ENCODE assay signal across 11 cellular contexts in genomic region chr1:984476-984814, GRCh38. TPM values are rescaled to one million over a fixed set of nuclear protein-coding genes. Genes with fewer than 3 reads are reported as not detected.
DNase-seq lines count a peak whose midpoint lies in the region; ATAC-seq and TF ChIP-seq lines count a peak whose summit lies in the region.
"Had no signal": no experiment of that assay in that cellular context is flagged by ENCODE, and none has a peak within 500 bp of the region (broad histone marks: within the 10 kb centered on the region; RNA-seq: fewer than 3 reads in every experiment).

No MANE protein-coding gene starts in this region.

- H3K27ac Mint-ChIP-seq in natural killer cell (no peak overlapping the region), WTC11 (no peak overlapping the region), memory B cell (no peak overlapping the region), type B pancreatic cell (no peak overlapping the region)
- H3K27ac Mint-ChIP-seq in natural killer cell treated with Interleukin-12 subunit alpha and Interleukin-12 subunit beta and Interleukin-15 and Interleukin-18, amount 100 ng/mL, for 72 hours: no peak overlapping the region
- H3K27ac Mint-ChIP-seq: activated naive CD8-positive, alpha-beta T cell had no signal

- ATAC-seq in natural killer cell: no peak
- no peak for ATAC-seq in natural killer cell treated with Interleukin-12 subunit alpha and Interleukin-12 subunit beta and Interleukin-15 and Interleukin-18, amount 100 ng/mL, for 72 hours
- no peak for ATAC-seq in WTC11
- peak; percentile 41 for ATAC-seq in memory B cell (ENCODE audit: low read depth)
- no peak for ATAC-seq in HG02973 (IDR thresholded peaks at IDR 0.05; ENCODE audit: unreplicated experiment)

- H3K4me1 Mint-ChIP-seq in natural killer cell (no peaks in the 10 kb centered on the region), WTC11 (no peaks in the 10 kb centered on the region), memory B cell (peaks cover 2% of the 10 kb centered on the region), type B pancreatic cell (ENCODE audit: unreplicated experiment) (no peaks in the 10 kb centered on the region)
- H3K4me1 Mint-ChIP-seq in natural killer cell treated with Interleukin-12 subunit alpha and Interleukin-12 subunit beta and Interleukin-15 and Interleukin-18, amount 100 ng/mL, for 72 hours (ENCODE audit: low read depth in 2 of 2): no peaks in the 10 kb centered on the region

- H3K4me3 Mint-ChIP-seq in natural killer cell (no peak overlapping the region), WTC11 (no peak overlapping the region), memory B cell (no peak overlapping the region), type B pancreatic cell (no peak overlapping the region)
- no peak overlapping the region for H3K4me3 Mint-ChIP-seq in natural killer cell treated with Interleukin-12 subunit alpha and Interleukin-12 subunit beta and Interleukin-15 and Interleukin-18, amount 100 ng/mL, for 72 hours
- H3K4me3 Mint-ChIP-seq: activated naive CD8-positive, alpha-beta T cell had no signal

- POLR2A ChIA-PET in WTC11 (lab: Charles Lee): interaction anchor here (1.2 kb wide), 1 partner anchor 56 kb away, joined by 5 read pairs; no protein-coding TSS in a partner anchor

- CTCF ChIA-PET in WTC11 (lab: Charles Lee): interaction anchor here (0.5 to 6.3 kb wide), 35 partner anchors 9 to 307 kb away, joined by 3 to 77 read pairs (median 4); partner anchors contain the start of genes HES4, ISG15, PLEKHN1 and RNF223

- no peak for DNase-seq in natural killer cell
- no peak for DNase-seq in natural killer cell treated with Interleukin-12 subunit alpha and Interleukin-12 subunit beta and Interleukin-15 and Interleukin-18, amount 100 ng/mL, for 72 hours (ENCODE audit: low spot score)
- DNase-seq in WTC11 (ENCODE audit: low spot score): no peak
- DNase-seq in memory B cell (ENCODE audit: low spot score in 2 of 2): no peak
- DNase-seq in type B pancreatic cell (ENCODE audit: extremely low spot score, unreplicated experiment): no peak
- DNase-seq in occipital lobe (lab: John Stamatoyannopoulos, UW): no peak
- DNase-seq in NCI-H2081 (lab: John Stamatoyannopoulos, UW): no peak
- DNase-seq: AML-193 had no signal

- intact Hi-C loops in natural killer cell (cut with micrococcal nuclease): loop anchor here (1.0 to 5.0 kb wide), 2 partner anchors 79 to 308 kb away; no protein-coding TSS in a partner anchor

- H3K27me3 Mint-ChIP-seq in natural killer cell (ENCODE audit: low read depth in 2 of 2) (peaks cover 25 to 32% of the 10 kb centered on the region in 2 donors), WTC11 (ENCODE audit: low read depth) (peaks cover 64% of the 10 kb centered on the region), memory B cell (peaks cover 27% of the 10 kb centered on the region), type B pancreatic cell (peaks cover 52% of the 10 kb centered on the region)
- peaks cover 14 to 34% of the 10 kb centered on the region in 2 donors for H3K27me3 Mint-ChIP-seq in natural killer cell treated with Interleukin-12 subunit alpha and Interleukin-12 subunit beta and Interleukin-15 and Interleukin-18, amount 100 ng/mL, for 72 hours

- no peaks in the 10 kb centered on the region for H3K9me3 Mint-ChIP-seq in natural killer cell
- H3K9me3 Mint-ChIP-seq in natural killer cell treated with Interleukin-12 subunit alpha and Interleukin-12 subunit beta and Interleukin-15 and Interleukin-18, amount 100 ng/mL, for 72 hours: no peaks in the 10 kb centered on the region
- H3K9me3 Mint-ChIP-seq in WTC11: peaks cover 12% of the 10 kb centered on the region
- H3K9me3 Mint-ChIP-seq in memory B cell: peaks cover 9% of the 10 kb centered on the region
- H3K9me3 Mint-ChIP-seq in type B pancreatic cell: no peaks in the 10 kb centered on the region

- H3K36me3 Mint-ChIP-seq in natural killer cell (no peaks in the 10 kb centered on the region), WTC11 (no peaks in the 10 kb centered on the region), memory B cell (peaks cover 7% of the 10 kb centered on the region), type B pancreatic cell (no peaks in the 10 kb centered on the region)
- no peaks in the 10 kb centered on the region for H3K36me3 Mint-ChIP-seq in natural killer cell treated with Interleukin-12 subunit alpha and Interleukin-12 subunit beta and Interleukin-15 and Interleukin-18, amount 100 ng/mL, for 72 hours
- H3K36me3 Mint-ChIP-seq: activated naive CD8-positive, alpha-beta T cell had no signal

- TF ChIP-seq CTCF in natural killer cell (IDR thresholded peaks at IDR 0.05) (peak; percentile 70), WTC11 (IDR thresholded peaks at IDR 0.05) (no peak), type B pancreatic cell (conservative IDR thresholded peaks at IDR 0.05) (peak; percentile 60)

TF ChIP-seq in WTC11, 78 proteins besides CTCF, POLR2A, EP300 and RAD21:
- TF ChIP-seq HMGA2 (CRISPR knock-in tag; IDR thresholded peaks at IDR 0.05) (peak; percentile 32; the same call in 1 of the 2 replicates), GTF2I (CRISPR knock-in tag; conservative IDR thresholded peaks at IDR 0.05) (no peak), USF1 (CRISPR knock-in tag; IDR thresholded peaks at IDR 0.05) (no peak)
- TF ChIP-seq, protein P1, sequence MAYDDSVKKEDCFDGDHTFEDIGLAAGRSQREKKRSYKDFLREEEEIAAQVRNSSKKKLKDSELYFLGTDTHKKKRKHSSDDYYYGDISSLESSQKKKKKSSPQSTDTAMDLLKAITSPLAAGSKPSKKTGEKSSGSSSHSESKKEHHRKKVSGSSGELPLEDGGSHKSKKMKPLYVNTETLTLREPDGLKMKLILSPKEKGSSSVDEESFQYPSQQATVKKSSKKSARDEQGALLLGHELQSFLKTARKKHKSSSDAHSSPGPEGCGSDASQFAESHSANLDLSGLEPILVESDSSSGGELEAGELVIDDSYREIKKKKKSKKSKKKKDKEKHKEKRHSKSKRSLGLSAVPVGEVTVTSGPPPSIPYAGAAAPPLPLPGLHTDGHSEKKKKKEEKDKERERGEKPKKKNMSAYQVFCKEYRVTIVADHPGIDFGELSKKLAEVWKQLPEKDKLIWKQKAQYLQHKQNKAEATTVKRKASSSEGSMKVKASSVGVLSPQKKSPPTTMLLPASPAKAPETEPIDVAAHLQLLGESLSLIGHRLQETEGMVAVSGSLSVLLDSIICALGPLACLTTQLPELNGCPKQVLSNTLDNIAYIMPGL (CRISPR knock-in tag; IDR thresholded peaks at IDR 0.05): no peak
TF ChIP-seq in WTC11: peak in this region for 1.

RNA-seq across cellular contexts. Expression of gene PERM1, which starts 2.6 kb away (rescaled TPM):
- total RNA-seq in natural killer cell (not detected), WTC11 (2021) (not detected in 3 replicates), type B pancreatic cell (ENCODE audit: low replicate concordance) (0.34 and 0.62 TPM in 2 replicates), occipital lobe (0.47 TPM)
- not detected for total RNA-seq in natural killer cell treated with Interleukin-12 subunit alpha and Interleukin-12 subunit beta and Interleukin-15 and Interleukin-18, amount 100 ng/mL, for 72 hours

RNA-seq across cellular contexts. Expression of gene HES4, which starts 15.5 kb away (rescaled TPM):
- 10 to 100 TPM; 15.4 to 35.5 (median 28.9) TPM for total RNA-seq in natural killer cell
- not detected for total RNA-seq in natural killer cell treated with Interleukin-12 subunit alpha and Interleukin-12 subunit beta and Interleukin-15 and Interleukin-18, amount 100 ng/mL, for 72 hours
- 4.5 to 10.7 TPM (median 8.3 TPM) in 3 replicates for total RNA-seq in WTC11 (2021)
- total RNA-seq in type B pancreatic cell (ENCODE audit: low replicate concordance): 37.6 and 54.1 TPM in 2 replicates
- 15.1 TPM for total RNA-seq in occipital lobe

RNA-seq across cellular contexts. Expression of gene PLEKHN1, which starts 18.2 kb away (rescaled TPM):
- 1 to 10 TPM; 1.3 to 1.9 (median 1.3) TPM for total RNA-seq in natural killer cell
- total RNA-seq in natural killer cell treated with Interleukin-12 subunit alpha and Interleukin-12 subunit beta and Interleukin-15 and Interleukin-18, amount 100 ng/mL, for 72 hours: 1 to 10 TPM; 1.4 TPM
- total RNA-seq in WTC11 (2021): 2.9 to 3.4 TPM (median 3.0 TPM) in 3 replicates
- 6.4 and 16.7 TPM in 2 replicates for total RNA-seq in type B pancreatic cell (ENCODE audit: low replicate concordance)
- not detected for total RNA-seq in occipital lobe
- total RNA-seq: cerebellum had no signal

RNA-seq across cellular contexts. Expression of gene KLHL17, which starts 24.1 kb away (rescaled TPM):
- total RNA-seq in natural killer cell (10 to 100 TPM; 17.8 to 33.5 (median 22.4) TPM), WTC11 (2021) (46.2 to 66.9 TPM (median 47.2 TPM) in 3 replicates), type B pancreatic cell (ENCODE audit: low replicate concordance) (31.5 and 42.2 TPM in 2 replicates), occipital lobe (6.1 TPM)
- total RNA-seq in natural killer cell treated with Interleukin-12 subunit alpha and Interleukin-12 subunit beta and Interleukin-15 and Interleukin-18, amount 100 ng/mL, for 72 hours: 10 to 100 TPM; 19.0 to 27.9 TPM

RNA-seq across cellular contexts. Expression of gene NOC2L, which starts 25.4 kb away (rescaled TPM):
- total RNA-seq in natural killer cell (10 to 100 TPM; 61.4 to 66.0 (median 61.8) TPM), WTC11 (2021) (149 to 182 TPM (median 150 TPM) in 3 replicates), type B pancreatic cell (ENCODE audit: low replicate concordance) (75.1 and 87.2 TPM in 2 replicates), occipital lobe (52.7 TPM)
- total RNA-seq in natural killer cell treated with Interleukin-12 subunit alpha and Interleukin-12 subunit beta and Interleukin-15 and Interleukin-18, amount 100 ng/mL, for 72 hours: 100 to 1,000 TPM; 113 to 143 TPM
